Comparison of ENCODE assay signal across 9 cellular contexts in the genomic region with DNA sequence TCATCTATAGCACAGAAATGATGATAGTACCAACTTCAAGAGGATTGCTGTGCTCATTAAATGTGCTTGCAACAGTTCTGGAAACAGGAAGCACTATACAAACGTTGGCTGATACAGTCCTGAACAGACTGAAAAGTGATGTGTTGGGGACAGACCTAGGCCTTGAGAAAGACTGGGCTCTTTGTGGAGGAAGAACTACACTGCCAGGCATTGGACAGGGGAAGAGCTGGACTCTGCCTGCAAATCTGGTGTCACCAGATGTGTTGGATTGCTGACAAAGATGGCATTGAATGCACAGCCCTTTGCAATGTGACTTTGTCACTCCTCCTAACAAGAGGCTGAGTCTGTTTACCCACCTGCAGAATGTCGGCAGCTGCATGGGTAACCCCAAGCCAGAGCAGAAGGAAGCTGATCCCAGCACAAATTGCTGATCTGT. TPM values are rescaled to one million over a fixed set of nuclear protein-coding genes. Genes with fewer than 3 reads are reported as not detected.
DNase-seq lines count a peak whose midpoint lies in the region; ATAC-seq and TF ChIP-seq lines count a peak whose summit lies in the region.
"Had no signal": no experiment of that assay in that cellular context is flagged by ENCODE, and none has a peak within 500 bp of the region (broad histone marks: within the 10 kb centered on the region; RNA-seq: fewer than 3 reads in every experiment).

No MANE protein-coding gene starts in this region.

- ATAC-seq in right lobe of liver (peak in 3 of 4 donors; percentile 1 to 12 (median 3)), GM18909 (IDR thresholded peaks at IDR 0.05; ENCODE audit: poor library complexity, unreplicated experiment) (no peak)

- DNase-seq in C1 segment of cervical spinal cord (lab: John Stamatoyannopoulos, UW) (peak in 8 of 14 donors; percentile 2 to 55 (median 26)), NCI-H1092 treated with DMSO at 0.1 percent for 48 hours (lab: John Stamatoyannopoulos, UW) (peak; percentile 51), SIG-M5 treated with dmso at 0.1 percent for 504 hours (lab: John Stamatoyannopoulos, UW; ENCODE audit: unreplicated experiment) (peak; percentile 81), right lobe of liver (no peak), cerebellar nuclear complex (lab: John Stamatoyannopoulos, UW) (no peak), NCI-H2227 (lab: John Stamatoyannopoulos, UW; ENCODE audit: unreplicated experiment) (no peak)
- DNase-seq in activated CD4-positive, CD25-positive, alpha-beta regulatory T cell (lab: John Stamatoyannopoulos, UW): no peak
- DNase-seq: NCI-H446 had no signal

- intact Hi-C loops in right lobe of liver (cut with DNase I): no loop called here

- peaks cover 0 to 15% (median 6%) of the 10 kb centered on the region in 4 donors for H3K4me1 ChIP-seq in right lobe of liver

- H3K27me3 ChIP-seq in right lobe of liver: no peaks in the 10 kb centered on the region

- peak overlapping the region in 2 of 3 donors; percentile 40 to 82 for H3K27ac ChIP-seq in right lobe of liver

- no peaks in the 10 kb centered on the region for H3K36me3 ChIP-seq in right lobe of liver

- H3K4me3 ChIP-seq in right lobe of liver: no peak overlapping the region

- no peak for TF ChIP-seq POLR2A in right lobe of liver (IDR thresholded peaks at IDR 0.05)

- H3K9me3 ChIP-seq in right lobe of liver: no peaks in the 10 kb centered on the region

- 17% methylated on average over 2 of the region's 2 CpGs for WGBS in right lobe of liver (ENCODE audit: insufficient coverage, low coverage, low lambda C conversion rate, missing lambda C conversion rate)

- TF ChIP-seq CTCF in right lobe of liver (IDR thresholded peaks at IDR 0.05): no peak

RNA-seq across cellular contexts. Expression of a gene that starts 12.4 kb away (rescaled TPM):
- 1 to 10 TPM in 5 of 6 experiments, under 1 TPM in 1; 0.81 to 5.0 (median 2.3) TPM for total RNA-seq in right lobe of liver

RNA-seq across cellular contexts. Expression of a gene that starts 45.5 kb away (rescaled TPM):
- total RNA-seq in right lobe of liver: 1 to 10 TPM in 1 of 6 experiments, under 1 TPM in 2, not detected in 3; 0.42 to 1.4 (median 0.62) TPM

RNA-seq across cellular contexts. Expression of a gene that starts 58.2 kb away (rescaled TPM):
- total RNA-seq in right lobe of liver: 1 to 10 TPM in 1 of 6 experiments, under 1 TPM in 2, not detected in 3; 0.12 to 1.3 (median 0.22) TPM

Comparison
In these comparisons a context has a peak if more than half of its experiments do, and no peak if none do; other contexts are left out.
1. DNase-seq: peak in C1 segment of cervical spinal cord (8 of 14), NCI-H1092 treated with DMSO at 0.1 percent for 48 hours (single experiment) and SIG-M5 treated with dmso at 0.1 percent for 504 hours (single experiment); none in right lobe of liver (0 of 3), activated CD4-positive, CD25-positive, alpha-beta regulatory T cell (0 of 4), cerebellar nuclear complex (0 of 2) and NCI-H2227 (single experiment).